8 cellular contexts compared by ENCODE assay signal in the genomic region with DNA sequence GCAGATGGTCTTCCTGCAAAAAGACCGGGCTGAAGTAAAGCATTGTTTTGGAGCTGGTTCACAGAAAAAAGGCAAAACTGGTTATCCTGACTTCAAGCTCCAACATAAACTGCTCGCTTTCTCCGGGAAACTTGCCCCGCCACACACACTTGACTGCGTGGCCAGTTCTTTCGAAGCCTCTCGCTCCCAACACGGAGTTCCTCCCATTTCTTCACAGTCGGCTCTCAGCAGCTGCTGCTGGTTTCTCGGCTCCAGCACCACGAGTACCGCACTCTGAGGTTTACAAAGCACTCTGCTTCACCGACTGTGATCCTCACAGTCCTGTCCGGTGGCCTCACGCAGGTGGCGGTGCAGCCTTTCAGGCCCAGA. TPM values are rescaled to one million over a fixed set of nuclear protein-coding genes. Genes with fewer than 3 reads are reported as not detected.
DNase-seq lines count a peak whose midpoint lies in the region; ATAC-seq lines count a peak whose summit lies in the region.

No MANE protein-coding gene starts in this region.

- H3K4me1 Mint-ChIP-seq in CD8-positive, alpha-beta memory T cell, result peaks cover 21 to 29% (median 25%) of the 10 kb centered on the region in 3 donors

- H3K4me3 ChIP-seq in CD8-positive, alpha-beta memory T cell (ENCODE audit: low read length), result peak overlapping the region; percentile 95

- H3K36me3 ChIP-seq in CD8-positive, alpha-beta memory T cell (ENCODE audit: insufficient read depth, low read length), result peaks cover 13% of the 10 kb centered on the region

- H3K27me3 ChIP-seq in CD8-positive, alpha-beta memory T cell (ENCODE audit: insufficient read depth, low read length, poor library complexity, severe bottlenecking), result no peaks in the 10 kb centered on the region

- no peaks in the 10 kb centered on the region for H3K9me3 ChIP-seq in CD8-positive, alpha-beta memory T cell (ENCODE audit: low read length)

- H3K4me1 ChIP-seq in CD8-positive, alpha-beta memory T cell (ENCODE audit: insufficient read depth, low read length), result peaks cover 13% of the 10 kb centered on the region

- H3K27me3 Mint-ChIP-seq in CD8-positive, alpha-beta memory T cell, result no peaks in the 10 kb centered on the region

- no peaks in the 10 kb centered on the region for H3K9me3 Mint-ChIP-seq in CD8-positive, alpha-beta memory T cell

- CTCF ChIA-PET in CD8-positive, alpha-beta memory T cell (lab: Charles Lee), result interaction anchor here (0.9 to 3.0 kb wide), 3 partner anchors 8 to 56 kb away, joined by 3 to 13 read pairs (median 4); partner anchors contain the start of genes EI24 and STT3A

- H3K4me3 Mint-ChIP-seq in CD8-positive, alpha-beta memory T cell, result peak overlapping the region; percentile 92 to 99 (median 96)

- H3K27ac Mint-ChIP-seq in CD8-positive, alpha-beta memory T cell, result peak overlapping the region; percentile 92 to 99 (median 98)

- DNase-seq in CD8-positive, alpha-beta memory T cell, result no peak
- DNase-seq in iris pigment epithelial cell (ENCODE audit: low read depth), result peak; percentile 70
- DNase-seq in H4 (ENCODE audit: low spot score), result no peak
- no peak for DNase-seq in GDM1 (lab: John Stamatoyannopoulos, UW)

- POLR2A ChIA-PET in CD8-positive, alpha-beta memory T cell (lab: Charles Lee), result interaction anchor here (1.1 to 1.6 kb wide), 3 partner anchors 33 to 56 kb away, joined by 6 to 8 read pairs (median 8); partner anchors contain the start of genes EI24 and STT3A

- ATAC-seq in HG03045 (IDR thresholded peaks at IDR 0.05; ENCODE audit: unreplicated experiment) (peak; percentile 37), GM18520 (IDR thresholded peaks at IDR 0.05; ENCODE audit: unreplicated experiment) (no peak)

- H3K27ac ChIP-seq in CD8-positive, alpha-beta memory T cell (ENCODE audit: low read depth, low read length), result peak overlapping the region; percentile 97
- peak overlapping the region; percentile 98 for H3K27ac ChIP-seq in angular gyrus (ENCODE audit: low read depth, low read length)
- H3K27ac ChIP-seq in temporal lobe (ENCODE audit: low read depth, low read length), result peak overlapping the region; percentile 94

- peaks cover 0 to 26% (median 3%) of the 10 kb centered on the region in 3 donors for H3K36me3 Mint-ChIP-seq in CD8-positive, alpha-beta memory T cell

RNA-seq across cellular contexts. Expression of gene CHEK1, which starts 0.2 kb away (rescaled TPM):
- 100 to 1,000 TPM; 139 to 144 TPM for total RNA-seq in CD8-positive, alpha-beta memory T cell
- polyA plus RNA-seq in CD8-positive, alpha-beta memory T cell, result 1.2 TPM
- total RNA-seq in temporal lobe, result 9.8 TPM
- total RNA-seq in H4 (2014; rRNA removed; shearing (Covaris generic)), result 48.5 and 57.5 TPM in 2 replicates

RNA-seq across cellular contexts. Expression of gene STT3A, which starts 32.6 kb away (rescaled TPM):
- 100 to 1,000 TPM; 140 to 143 TPM for total RNA-seq in CD8-positive, alpha-beta memory T cell
- polyA plus RNA-seq in CD8-positive, alpha-beta memory T cell, result 90.6 TPM
- total RNA-seq in temporal lobe, result 39.1 TPM
- 270 and 340 TPM in 2 replicates for total RNA-seq in H4 (2014; rRNA removed; shearing (Covaris generic))

RNA-seq across cellular contexts. Expression of gene ACRV1, which starts 55.4 kb away (rescaled TPM):
- not detected for total RNA-seq in CD8-positive, alpha-beta memory T cell
- polyA plus RNA-seq in CD8-positive, alpha-beta memory T cell, result not detected
- 0.25 TPM for total RNA-seq in temporal lobe
- total RNA-seq in H4 (2014; rRNA removed; shearing (Covaris generic)), result not detected in 2 replicates

RNA-seq across cellular contexts. Expression of gene EI24, which starts 55.9 kb away (rescaled TPM):
- total RNA-seq in CD8-positive, alpha-beta memory T cell, result 10 to 100 TPM; 62.7 to 65.7 TPM
- 71.7 TPM for polyA plus RNA-seq in CD8-positive, alpha-beta memory T cell
- 55.6 TPM for total RNA-seq in temporal lobe
- 176 and 186 TPM in 2 replicates for total RNA-seq in H4 (2014; rRNA removed; shearing (Covaris generic))
